Comparison of ENCODE assay signal across 23 cellular contexts in the genomic region with DNA sequence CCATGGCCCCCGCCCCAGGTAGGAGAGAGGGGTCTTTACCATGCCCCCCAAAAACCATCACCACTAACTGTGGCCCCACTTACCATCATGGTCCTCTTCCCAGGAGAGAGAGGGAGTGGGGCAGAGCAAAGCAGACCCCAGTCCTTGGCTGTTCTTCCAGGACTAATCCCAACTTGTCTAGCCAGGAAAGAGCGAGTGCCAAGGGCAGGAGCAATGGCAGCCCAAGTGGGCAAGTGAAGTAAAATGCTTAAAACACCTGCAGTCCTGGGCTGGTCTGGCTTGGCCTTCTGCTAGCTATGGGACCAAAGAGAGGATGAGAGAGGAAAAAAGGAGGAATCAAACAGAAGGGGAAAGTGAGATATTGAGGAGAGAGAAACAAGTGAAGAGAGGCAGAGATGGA.
"Had no signal": no experiment of that assay in that cellular context is flagged by ENCODE, and none has a peak within 500 bp of the region (broad histone marks: within the 10 kb centered on the region; RNA-seq: fewer than 3 reads in every experiment).

No MANE protein-coding gene starts in this region.

- DNase-seq: cortex of kidney; dorsolateral prefrontal cortex; effector CD8-positive, alpha-beta T cell; esophagus squamous epithelium; foreskin fibroblast; glutamatergic neuron; islet precursor cell; mammary epithelial cell; naive thymus-derived CD4-positive, alpha-beta T cell; nephron progenitor cell; sigmoid colon; stimulated activated CD4-positive, alpha-beta T cell treated with anti-CD3 and anti-CD28 coated beads, Interleukin-12 subunit alpha, Interleukin-12 subunit beta, amount 100 ng/mL, for 4 hours; upper lobe of right lung had no signal

- H3K4me3 Mint-ChIP-seq: nephron progenitor cell; stimulated activated memory B cell treated with anti-CD40 and anti-IgM and Interleukin-4, amounts not matched to agents 10 μg/mL and 1 μg/mL and 100 μg/mL, for 72 hours; stimulated activated naive CD8-positive, alpha-beta T cell treated with anti-CD3 and anti-CD28 coated beads, Interleukin-15, Interleukin-2, amounts not matched to agents 100 ng/mL and 50 ng/mL, for 24 hours had no signal

- FAIRE-seq: endometrium had no signal

- H3K9me3 Mint-ChIP-seq: nephron progenitor cell; stimulated activated memory B cell treated with anti-CD40 and anti-IgM and Interleukin-4, amounts not matched to agents 10 μg/mL and 1 μg/mL and 100 μg/mL, for 72 hours; stimulated activated naive CD8-positive, alpha-beta T cell treated with anti-CD3 and anti-CD28 coated beads, Interleukin-15, Interleukin-2, amounts not matched to agents 100 ng/mL and 50 ng/mL, for 24 hours had no signal

- ATAC-seq: gastroesophageal sphincter; left lobe of liver; naive thymus-derived CD4-positive, alpha-beta T cell; stimulated activated memory B cell treated with anti-CD40 and anti-IgM and Interleukin-4, amounts not matched to agents 10 μg/mL and 1 μg/mL and 100 μg/mL, for 72 hours; upper lobe of right lung had no signal

- H3K4me3 ChIP-seq: dorsolateral prefrontal cortex, esophagus squamous epithelium, gastroesophageal sphincter, sigmoid colon, skin epidermis, tibial nerve, upper lobe of right lung, vagina had no signal

- H3K27ac ChIP-seq: dorsolateral prefrontal cortex, epithelial cell of prostate, esophagus squamous epithelium, gastroesophageal sphincter, neutrophil, sigmoid colon, skin epidermis, tibial nerve, upper lobe of right lung, vagina had no signal

- H3K27ac Mint-ChIP-seq: naive thymus-derived CD4-positive, alpha-beta T cell; nephron progenitor cell; stimulated activated memory B cell treated with anti-CD40 and anti-IgM and Interleukin-4, amounts not matched to agents 10 μg/mL and 1 μg/mL and 100 μg/mL, for 72 hours; stimulated activated naive CD8-positive, alpha-beta T cell treated with anti-CD3 and anti-CD28 coated beads, Interleukin-15, Interleukin-2, amounts not matched to agents 100 ng/mL and 50 ng/mL, for 24 hours had no signal

- H3K4me1 ChIP-seq: tibial nerve, upper lobe of right lung, vagina had no signal

- H3K27me3 Mint-ChIP-seq: naive thymus-derived CD4-positive, alpha-beta T cell; stimulated activated memory B cell treated with anti-CD40 and anti-IgM and Interleukin-4, amounts not matched to agents 10 μg/mL and 1 μg/mL and 100 μg/mL, for 72 hours; stimulated activated naive CD8-positive, alpha-beta T cell treated with anti-CD3 and anti-CD28 coated beads, Interleukin-15, Interleukin-2, amounts not matched to agents 100 ng/mL and 50 ng/mL, for 24 hours had no signal

- H3K9me3 ChIP-seq: esophagus squamous epithelium, gastroesophageal sphincter, neutrophil, sigmoid colon, tibial nerve, upper lobe of right lung, vagina had no signal

- H3K27me3 ChIP-seq: dorsolateral prefrontal cortex, esophagus squamous epithelium, gastroesophageal sphincter, neutrophil, sigmoid colon, tibial nerve, upper lobe of right lung, vagina had no signal
